In the genomic region with DNA sequence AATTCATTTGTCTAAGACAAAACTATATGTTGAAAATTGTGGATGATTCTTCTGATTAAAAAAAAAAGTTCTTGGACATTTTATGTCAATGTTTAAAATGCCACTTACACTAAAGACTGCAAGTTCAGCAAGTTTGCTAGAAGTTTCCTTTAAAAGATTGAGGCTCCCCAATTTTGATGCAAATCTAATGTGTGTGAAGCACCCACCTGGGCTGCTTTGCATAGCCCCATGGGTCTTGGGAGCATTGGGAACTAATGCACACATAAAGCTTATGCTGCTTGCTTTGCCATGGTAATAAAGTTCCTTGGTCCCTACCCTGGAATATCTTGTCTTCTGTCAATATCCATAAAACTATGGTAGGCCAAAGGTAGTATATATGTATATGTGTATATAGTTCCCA, we compare ENCODE assay signal across 27 cellular contexts.
"Had no signal": no experiment of that assay in that cellular context is flagged by ENCODE, and none has a peak within 500 bp of the region (broad histone marks: within the 10 kb centered on the region; RNA-seq: fewer than 3 reads in every experiment).

No MANE protein-coding gene starts in this region.

- H3K9me3 Mint-ChIP-seq: activated naive CD4-positive, alpha-beta T cell treated with anti-CD3 and anti-CD28 coated beads for 36 hours; activated T-helper 17 cell treated with anti-CD3 and anti-CD28 coated beads, Interleukin-2, amount 50 U/mL, for 72 hours had no signal

- H3K4me1 Mint-ChIP-seq: activated CD4-positive, alpha-beta memory T cell treated with anti-CD3 and anti-CD28 coated beads, Interleukin-2, amount 10 ng/mL, durations not matched to agents 7 days and 5 days; activated CD4-positive, alpha-beta T cell treated with anti-CD3 and anti-CD28 coated beads for 36 hours; activated T-helper 17 cell treated with anti-CD3 and anti-CD28 coated beads, Interleukin-2, amount 50 U/mL, for 72 hours had no signal

- H3K4me3 ChIP-seq: SJCRH30 had no signal

- DNase-seq: activated CD4-positive, alpha-beta memory T cell treated with anti-CD3 and anti-CD28 coated beads, Interleukin-2, amount 10 ng/mL, durations not matched to agents 7 days and 5 days; activated CD4-positive, alpha-beta T cell treated with anti-CD3 and anti-CD28 coated beads for 36 hours; activated CD4-positive, alpha-beta T cell treated with anti-CD3 and anti-CD28 coated beads, Interleukin-2, amount 50 U/mL, for 1 hour; activated gamma-delta T cell; activated naive CD4-positive, alpha-beta T cell treated with anti-CD3 and anti-CD28 coated beads for 36 hours; activated T-cell treated with anti-CD3 and anti-CD28 coated beads for 4 hours; activated T-cell treated with anti-CD3 and anti-CD28 coated beads, Interleukin-2, amount 50 U/mL, for 48 hours; amygdala; brain microvascular endothelial cell; cerebellar nuclear complex; NCI-H1048; NCI-H146; NCI-H1930; NCI-H2171; NCI-H2227 treated with DMSO at 0.1 percent for 48 hours; NCI-H69; NK-92 treated with Interleukin-12 subunit alpha and Interleukin-12 subunit beta, amount 100 ng/mL, for 24 hours; OCI-M1; Right ventricle myocardium superior; SJCRH30; SK-N-SH; T-helper 1 cell had no signal

- H3K27ac Mint-ChIP-seq: activated CD4-positive, alpha-beta memory T cell treated with anti-CD3 and anti-CD28 coated beads, Interleukin-2, amount 10 ng/mL, durations not matched to agents 7 days and 5 days; activated CD4-positive, alpha-beta T cell treated with anti-CD3 and anti-CD28 coated beads for 36 hours; activated naive CD4-positive, alpha-beta T cell treated with anti-CD3 and anti-CD28 coated beads for 36 hours; activated naive CD8-positive, alpha-beta T cell; activated T-helper 17 cell treated with anti-CD3 and anti-CD28 coated beads, Interleukin-2, amount 50 U/mL, for 72 hours had no signal

- H3K4me1 ChIP-seq: SJCRH30 had no signal

- H3K27me3 ChIP-seq: brain microvascular endothelial cell, SJCRH30 had no signal

- H3K27ac ChIP-seq: brain microvascular endothelial cell, RWPE1, SJCRH30, VCaP had no signal

- ATAC-seq: activated CD4-positive, alpha-beta T cell treated with anti-CD3 and anti-CD28 coated beads for 36 hours; activated T-helper 17 cell treated with anti-CD3 and anti-CD28 coated beads, Interleukin-2, amount 50 U/mL, for 72 hours; Panc1 had no signal

- H3K36me3 Mint-ChIP-seq: activated naive CD8-positive, alpha-beta T cell had no signal

- H3K27me3 Mint-ChIP-seq: activated CD4-positive, alpha-beta memory T cell treated with anti-CD3 and anti-CD28 coated beads, Interleukin-2, amount 10 ng/mL, durations not matched to agents 7 days and 5 days; activated CD4-positive, alpha-beta T cell treated with anti-CD3 and anti-CD28 coated beads for 36 hours; activated naive CD8-positive, alpha-beta T cell; activated T-helper 17 cell treated with anti-CD3 and anti-CD28 coated beads, Interleukin-2, amount 50 U/mL, for 72 hours had no signal

- H3K9ac ChIP-seq: SK-N-SH had no signal

- H3K9me3 ChIP-seq: SJCRH30, SK-N-SH had no signal

- H3K36me3 ChIP-seq: brain microvascular endothelial cell, SJCRH30 had no signal

- H3K4me3 Mint-ChIP-seq: activated CD4-positive, alpha-beta memory T cell treated with anti-CD3 and anti-CD28 coated beads, Interleukin-2, amount 10 ng/mL, durations not matched to agents 7 days and 5 days; activated CD4-positive, alpha-beta T cell treated with anti-CD3 and anti-CD28 coated beads for 36 hours; activated naive CD4-positive, alpha-beta T cell treated with anti-CD3 and anti-CD28 coated beads for 36 hours; activated naive CD8-positive, alpha-beta T cell; activated T-helper 17 cell treated with anti-CD3 and anti-CD28 coated beads, Interleukin-2, amount 50 U/mL, for 72 hours had no signal
